ENCODE assay signal across 9 cellular contexts in genomic region chr1:205482587-205482986, GRCh38. TPM values are rescaled to one million over a fixed set of nuclear protein-coding genes. Genes with fewer than 3 reads are reported as not detected.
"Had no signal": no experiment of that assay in that cellular context is flagged by ENCODE, and none has a peak within 500 bp of the region (broad histone marks: within the 10 kb centered on the region; RNA-seq: fewer than 3 reads in every experiment).

No MANE protein-coding gene starts in this region.

RNA-seq across cellular contexts. Expression of gene CDK18, which starts 21.9 kb away (rescaled TPM):
- total RNA-seq: pulmonary artery endothelial cell had no signal
- polyA plus RNA-seq: neural cell had no signal

RNA-seq across cellular contexts. Expression of gene BLACAT1, which starts 26.7 kb away (rescaled TPM):
- total RNA-seq: left ventricle myocardium superior, lung microvascular endothelial cell, mesenteric fat pad, myocyte, pulmonary artery endothelial cell, skeletal muscle tissue, urinary bladder had no signal
- polyA plus RNA-seq: naive thymus-derived CD8-positive, alpha-beta T cell had no signal
